Comparison of ENCODE assay signal across 1 cellular context in genomic region chr17:50346313-50347086, GRCh38.
TF ChIP-seq lines count a peak whose summit lies in the region.

No MANE protein-coding gene starts in this region.

TF ChIP-seq in HepG2, 621 proteins besides CTCF, POLR2A, EP300 and RAD21 (continued from another document and continues in another):
- TF ChIP-seq NFKB2 (CRISPR knock-in tag; IDR thresholded peaks at IDR 0.05; ENCODE audit: borderline replicate concordance) (peak; percentile 40; the same call in 1 of the 2 replicates), ZBTB8A (CRISPR knock-in tag; IDR thresholded peaks at IDR 0.05; ENCODE audit: borderline replicate concordance, low read depth) (peak; percentile 63; the same call in 1 of the 2 replicates), SALL1 (CRISPR knock-in tag; IDR thresholded peaks at IDR 0.05) (peak; percentile 68), ETV5 (CRISPR knock-in tag; IDR thresholded peaks at IDR 0.05; ENCODE audit: borderline replicate concordance) (0 out of 2 replicates have a peak, but pooled peaks have one; percentile 29), ZNF383 (CRISPR knock-in tag; IDR thresholded peaks at IDR 0.05; ENCODE audit: borderline replicate concordance) (0 out of 2 replicates have a peak, but pooled peaks have one; percentile 40), MXD3 (CRISPR knock-in tag; IDR thresholded peaks at IDR 0.05) (peak; percentile 86), CHD2 (IDR thresholded peaks at IDR 0.05; ENCODE audit: low read depth, low read length) (no peak), RARA (CRISPR knock-in tag; IDR thresholded peaks at IDR 0.05) (no peak; the same call in 1 of the 2 replicates), CREBL2 (CRISPR knock-in tag; IDR thresholded peaks at IDR 0.05; ENCODE audit: borderline replicate concordance) (peak; percentile 78; the same call in 1 of the 2 replicates), FOXP1 (IDR thresholded peaks at IDR 0.05) (no peak), FOXP1 (CRISPR knock-in tag; IDR thresholded peaks at IDR 0.05) (no peak), GABPB1 (CRISPR knock-in tag; IDR thresholded peaks at IDR 0.05) (peak; percentile 68; the same call in 1 of the 2 replicates), MTA1 (CRISPR knock-in tag; IDR thresholded peaks at IDR 0.05; ENCODE audit: borderline replicate concordance) (peak; percentile 71; the same call in 1 of the 2 replicates), HOXA3 (CRISPR knock-in tag; IDR thresholded peaks at IDR 0.05) (0 out of 2 replicates have a peak, but pooled peaks have one; percentile 13), ZNF558 (CRISPR knock-in tag; IDR thresholded peaks at IDR 0.05; ENCODE audit: borderline replicate concordance) (0 out of 2 replicates have a peak, but pooled peaks have one; percentile 7), POGZ (CRISPR knock-in tag; IDR thresholded peaks at IDR 0.05) (0 out of 2 replicates have a peak, but pooled peaks have one; percentile 25), PITX1 (CRISPR knock-in tag; IDR thresholded peaks at IDR 0.05) (peak; percentile 34; the same call in 1 of the 2 replicates), ZNF274 (CRISPR knock-in tag; IDR thresholded peaks at IDR 0.05) (peak; percentile 48; the same call in 1 of the 2 replicates), FOXC1 (CRISPR knock-in tag; IDR thresholded peaks at IDR 0.05; ENCODE audit: borderline replicate concordance) (0 out of 2 replicates have a peak, but pooled peaks have one; percentile 18), ZNF788 (CRISPR knock-in tag; IDR thresholded peaks at IDR 0.05; ENCODE audit: borderline replicate concordance) (0 out of 2 replicates have a peak, but pooled peaks have one; percentile 38), PATZ1 (CRISPR knock-in tag; IDR thresholded peaks at IDR 0.05) (peak; percentile 58), ZNF790 (CRISPR knock-in tag; IDR thresholded peaks at IDR 0.05; ENCODE audit: borderline replicate concordance) (0 out of 2 replicates have a peak, but pooled peaks have one; percentile 17), TBX2 (CRISPR knock-in tag; IDR thresholded peaks at IDR 0.05; ENCODE audit: borderline replicate concordance) (peak; percentile 55; the same call in 1 of the 2 replicates), LCORL (IDR thresholded peaks at IDR 0.05) (no peak), LCORL (CRISPR knock-in tag; IDR thresholded peaks at IDR 0.05) (peak; percentile 40; the same call in 1 of the 2 replicates), HCFC1 (IDR thresholded peaks at IDR 0.05; ENCODE audit: low read depth, low read length) (no peak; the same call in 1 of the 2 replicates), EED (CRISPR knock-in tag; IDR thresholded peaks at IDR 0.05) (peak; percentile 76), ZSCAN9 (CRISPR knock-in tag; IDR thresholded peaks at IDR 0.05; ENCODE audit: borderline replicate concordance) (no peak), ZNF768 (CRISPR knock-in tag; IDR thresholded peaks at IDR 0.05) (peak; percentile 36; the same call in 1 of the 2 replicates), HIVEP1 (CRISPR knock-in tag; IDR thresholded peaks at IDR 0.05) (peak; percentile 63; the same call in 1 of the 2 replicates), ZNF138 (CRISPR knock-in tag; IDR thresholded peaks at IDR 0.05; ENCODE audit: low read depth) (peak; percentile 9; the same call in 1 of the 2 replicates), KMT2B (CRISPR knock-in tag; IDR thresholded peaks at IDR 0.05) (peak; percentile 51; the same call in 1 of the 2 replicates), KLF6 (CRISPR knock-in tag; IDR thresholded peaks at IDR 0.05) (peak; percentile 79), ZBTB7A (CRISPR knock-in tag; IDR thresholded peaks at IDR 0.05) (peak; percentile 62; the same call in 1 of the 2 replicates), ZNF850 (CRISPR knock-in tag; conservative IDR thresholded peaks at IDR 0.05) (0 out of 2 replicates have a peak, but pooled peaks have one; percentile 58), ZNF777 (CRISPR knock-in tag; IDR thresholded peaks at IDR 0.05) (peak; percentile 4; the same call in 1 of the 2 replicates), TOE1 (CRISPR knock-in tag; IDR thresholded peaks at IDR 0.05) (peak; percentile 55; the same call in 1 of the 2 replicates), ZBTB7B (CRISPR knock-in tag; IDR thresholded peaks at IDR 0.05) (peak; percentile 84), ZNF275 (CRISPR knock-in tag; IDR thresholded peaks at IDR 0.05; ENCODE audit: borderline replicate concordance) (no peak), ZNF317 (CRISPR knock-in tag; IDR thresholded peaks at IDR 0.05) (0 out of 2 replicates have a peak, but pooled peaks have one; percentile 9), ZNF3 (CRISPR knock-in tag; IDR thresholded peaks at IDR 0.05) (0 out of 2 replicates have a peak, but pooled peaks have one; percentile 23), CBFB (CRISPR knock-in tag; IDR thresholded peaks at IDR 0.05) (0 out of 2 replicates have a peak, but pooled peaks have one; percentile 27), NR2C2 (CRISPR knock-in tag; IDR thresholded peaks at IDR 0.05; ENCODE audit: borderline replicate concordance) (0 out of 2 replicates have a peak, but pooled peaks have one; percentile 23), ETV6 (CRISPR knock-in tag; conservative IDR thresholded peaks at IDR 0.05) (peak; percentile 75; the same call in 1 of the 2 replicates), ZSCAN29 (CRISPR knock-in tag; conservative IDR thresholded peaks at IDR 0.05) (peak; percentile 54; the same call in 1 of the 2 replicates), HDAC1 (CRISPR knock-in tag; IDR thresholded peaks at IDR 0.05) (peak; percentile 72; the same call in 1 of the 2 replicates), MLX (CRISPR knock-in tag; IDR thresholded peaks at IDR 0.05) (0 out of 2 replicates have a peak, but pooled peaks have one; percentile 20), HMGA1 (CRISPR knock-in tag; conservative IDR thresholded peaks at IDR 0.05) (no peak), ZNF674 (CRISPR knock-in tag; IDR thresholded peaks at IDR 0.05; ENCODE audit: low read depth) (peak; percentile 47; the same call in 1 of the 2 replicates), IKZF4 (CRISPR knock-in tag; IDR thresholded peaks at IDR 0.05; ENCODE audit: borderline replicate concordance, low read depth, not compliant biosample characterization) (no peak), HNRNPK (IDR thresholded peaks at IDR 0.05; ENCODE audit: low read depth, low read length, poor library complexity, severe bottlenecking) (peak; percentile 64), ZNF224 (CRISPR knock-in tag; IDR thresholded peaks at IDR 0.05) (0 out of 2 replicates have a peak, but pooled peaks have one; percentile 79)
- TF ChIP-seq, protein P1, sequence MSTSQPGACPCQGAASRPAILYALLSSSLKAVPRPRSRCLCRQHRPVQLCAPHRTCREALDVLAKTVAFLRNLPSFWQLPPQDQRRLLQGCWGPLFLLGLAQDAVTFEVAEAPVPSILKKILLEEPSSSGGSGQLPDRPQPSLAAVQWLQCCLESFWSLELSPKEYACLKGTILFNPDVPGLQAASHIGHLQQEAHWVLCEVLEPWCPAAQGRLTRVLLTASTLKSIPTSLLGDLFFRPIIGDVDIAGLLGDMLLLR (CRISPR knock-in tag; IDR thresholded peaks at IDR 0.05): 0 out of 2 replicates have a peak, but pooled peaks have one; percentile 13
- TF ChIP-seq, protein P2, sequence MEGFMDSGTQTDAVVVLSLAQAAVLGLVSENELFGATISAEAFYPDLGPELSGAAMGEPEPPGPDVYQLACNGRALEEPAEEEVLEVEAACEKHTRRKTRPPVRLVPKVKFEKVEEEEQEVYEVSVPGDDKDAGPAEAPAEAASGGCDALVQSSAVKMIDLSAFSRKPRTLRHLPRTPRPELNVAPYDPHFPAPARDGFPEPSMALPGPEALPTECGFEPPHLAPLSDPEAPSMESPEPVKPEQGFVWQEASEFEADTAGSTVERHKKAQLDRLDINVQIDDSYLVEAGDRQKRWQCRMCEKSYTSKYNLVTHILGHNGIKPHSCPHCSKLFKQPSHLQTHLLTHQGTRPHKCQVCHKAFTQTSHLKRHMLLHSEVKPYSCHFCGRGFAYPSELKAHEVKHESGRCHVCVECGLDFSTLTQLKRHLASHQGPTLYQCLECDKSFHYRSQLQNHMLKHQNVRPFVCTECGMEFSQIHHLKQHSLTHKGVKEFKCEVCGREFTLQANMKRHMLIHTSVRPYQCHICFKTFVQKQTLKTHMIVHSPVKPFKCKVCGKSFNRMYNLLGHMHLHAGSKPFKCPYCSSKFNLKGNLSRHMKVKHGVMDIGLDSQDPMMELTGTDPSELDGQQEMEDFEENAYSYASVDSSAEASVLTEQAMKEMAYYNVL (CRISPR knock-in tag; IDR thresholded peaks at IDR 0.05; ENCODE audit: borderline replicate concordance): peak; percentile 5; the same call in 1 of the 2 replicates
- TF ChIP-seq, protein P3, sequence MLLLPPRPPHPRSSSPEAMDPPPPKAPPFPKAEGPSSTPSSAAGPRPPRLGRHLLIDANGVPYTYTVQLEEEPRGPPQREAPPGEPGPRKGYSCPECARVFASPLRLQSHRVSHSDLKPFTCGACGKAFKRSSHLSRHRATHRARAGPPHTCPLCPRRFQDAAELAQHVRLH (CRISPR knock-in tag; IDR thresholded peaks at IDR 0.05; ENCODE audit: borderline replicate concordance, low read depth): 0 out of 2 replicates have a peak, but pooled peaks have one; percentile 59
- TF ChIP-seq, protein P4, sequence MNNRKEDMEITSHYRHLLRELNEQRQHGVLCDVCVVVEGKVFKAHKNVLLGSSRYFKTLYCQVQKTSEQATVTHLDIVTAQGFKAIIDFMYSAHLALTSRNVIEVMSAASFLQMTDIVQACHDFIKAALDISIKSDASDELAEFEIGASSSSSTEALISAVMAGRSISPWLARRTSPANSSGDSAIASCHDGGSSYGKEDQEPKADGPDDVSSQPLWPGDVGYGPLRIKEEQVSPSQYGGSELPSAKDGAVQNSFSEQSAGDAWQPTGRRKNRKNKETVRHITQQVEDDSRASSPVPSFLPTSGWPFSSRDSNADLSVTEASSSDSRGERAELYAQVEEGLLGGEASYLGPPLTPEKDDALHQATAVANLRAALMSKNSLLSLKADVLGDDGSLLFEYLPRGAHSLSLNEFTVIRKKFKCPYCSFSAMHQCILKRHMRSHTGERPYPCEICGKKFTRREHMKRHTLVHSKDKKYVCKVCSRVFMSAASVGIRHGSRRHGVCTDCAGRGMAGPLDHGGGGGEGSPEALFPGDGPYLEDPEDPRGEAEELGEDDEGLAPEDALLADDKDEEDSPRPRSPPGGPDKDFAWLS (CRISPR knock-in tag; IDR thresholded peaks at IDR 0.05; ENCODE audit: borderline replicate concordance): 0 out of 2 replicates have a peak, but pooled peaks have one; percentile 60
- TF ChIP-seq, protein P5, sequence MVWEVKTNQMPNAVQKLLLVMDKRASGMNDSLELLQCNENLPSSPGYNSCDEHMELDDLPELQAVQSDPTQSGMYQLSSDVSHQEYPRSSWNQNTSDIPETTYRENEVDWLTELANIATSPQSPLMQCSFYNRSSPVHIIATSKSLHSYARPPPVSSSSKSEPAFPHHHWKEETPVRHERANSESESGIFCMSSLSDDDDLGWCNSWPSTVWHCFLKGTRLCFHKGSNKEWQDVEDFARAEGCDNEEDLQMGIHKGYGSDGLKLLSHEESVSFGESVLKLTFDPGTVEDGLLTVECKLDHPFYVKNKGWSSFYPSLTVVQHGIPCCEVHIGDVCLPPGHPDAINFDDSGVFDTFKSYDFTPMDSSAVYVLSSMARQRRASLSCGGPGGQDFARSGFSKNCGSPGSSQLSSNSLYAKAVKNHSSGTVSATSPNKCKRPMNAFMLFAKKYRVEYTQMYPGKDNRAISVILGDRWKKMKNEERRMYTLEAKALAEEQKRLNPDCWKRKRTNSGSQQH (CRISPR knock-in tag; IDR thresholded peaks at IDR 0.05; ENCODE audit: low read depth): peak; percentile 26; the same call in 1 of the 2 replicates
- TF ChIP-seq, protein P6, sequence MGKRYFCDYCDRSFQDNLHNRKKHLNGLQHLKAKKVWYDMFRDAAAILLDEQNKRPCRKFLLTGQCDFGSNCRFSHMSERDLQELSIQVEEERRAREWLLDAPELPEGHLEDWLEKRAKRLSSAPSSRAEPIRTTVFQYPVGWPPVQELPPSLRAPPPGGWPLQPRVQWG (CRISPR knock-in tag; IDR thresholded peaks at IDR 0.05; ENCODE audit: borderline replicate concordance, low read depth): no peak
- TF ChIP-seq, protein P7, sequence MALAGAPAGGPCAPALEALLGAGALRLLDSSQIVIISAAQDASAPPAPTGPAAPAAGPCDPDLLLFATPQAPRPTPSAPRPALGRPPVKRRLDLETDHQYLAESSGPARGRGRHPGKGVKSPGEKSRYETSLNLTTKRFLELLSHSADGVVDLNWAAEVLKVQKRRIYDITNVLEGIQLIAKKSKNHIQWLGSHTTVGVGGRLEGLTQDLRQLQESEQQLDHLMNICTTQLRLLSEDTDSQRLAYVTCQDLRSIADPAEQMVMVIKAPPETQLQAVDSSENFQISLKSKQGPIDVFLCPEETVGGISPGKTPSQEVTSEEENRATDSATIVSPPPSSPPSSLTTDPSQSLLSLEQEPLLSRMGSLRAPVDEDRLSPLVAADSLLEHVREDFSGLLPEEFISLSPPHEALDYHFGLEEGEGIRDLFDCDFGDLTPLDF (CRISPR knock-in tag; IDR thresholded peaks at IDR 0.05): peak; percentile 3
